In genomic region chr10:77086081-77086480, GRCh38 we compare ENCODE assay signal across 22 cellular contexts.
"Had no signal": no experiment of that assay in that cellular context is flagged by ENCODE, and none has a peak within 500 bp of the region (broad histone marks: within the 10 kb centered on the region; RNA-seq: fewer than 3 reads in every experiment).

No MANE protein-coding gene starts in this region.

- DNase-seq: IMR-90, Karpas-422, KG1, MV-4-11, NCI-H1048, NCI-H1105, NCI-H1417, NCI-H1436 treated with DMSO at 0.1 percent for 48 hours, NCI-H1694, NCI-H187 treated with DMSO at 0.1 percent for 48 hours, NCI-H2029 treated with DMSO at 0.1 percent for 48 hours, NCI-H2227 treated with DMSO at 0.1 percent for 48 hours, NCI-H524 treated with DMSO at 0.1 percent for 48 hours, NCI-H69, NCI-H774, Right ventricle myocardium superior, RPMI8226, SIG-M5 had no signal

- H3K9me3 ChIP-seq: SJSA1 had no signal

- H3K36me3 ChIP-seq: SJSA1 had no signal

- H3K27me3 ChIP-seq: SJSA1 had no signal

- H3K4me3 ChIP-seq: SJSA1, SK-N-MC had no signal

- FAIRE-seq: HepG2, RCC 7860 had no signal

- H3K27ac ChIP-seq: SJSA1, SK-N-MC had no signal

- H3K4me1 ChIP-seq: SJSA1 had no signal
